Comparison of ENCODE assay signal across 8 cellular contexts in the genomic region with DNA sequence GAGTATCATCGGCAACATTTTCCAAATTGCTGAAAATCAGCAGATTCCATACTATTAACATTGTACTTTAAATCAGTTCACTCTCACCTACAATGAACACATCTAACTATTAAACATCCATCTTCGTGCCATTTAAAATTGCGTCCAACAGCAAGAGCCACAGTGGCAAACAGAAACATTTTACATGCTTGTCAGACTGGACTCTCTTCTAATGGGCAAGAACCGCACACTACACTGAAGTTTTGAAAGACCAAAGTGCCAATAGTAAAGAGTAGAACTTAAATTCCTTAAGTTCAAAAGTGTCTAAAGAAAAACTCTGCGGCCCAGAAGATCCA. TPM values are rescaled to one million over a fixed set of nuclear protein-coding genes. Genes with fewer than 3 reads are reported as not detected.
DNase-seq lines count a peak whose midpoint lies in the region; ATAC-seq and TF ChIP-seq lines count a peak whose summit lies in the region.

No MANE protein-coding gene starts in this region.

- H3K4me1 ChIP-seq in left ventricle myocardium inferior (peaks cover 62% of the 10 kb centered on the region), mucosa of stomach (ENCODE audit: control insufficient read depth, insufficient read depth, low read length) (peaks cover 31% of the 10 kb centered on the region)

- peak overlapping the region; percentile 84 for H3K27ac ChIP-seq in left ventricle myocardium inferior (replicated peaks)

- no peaks in the 10 kb centered on the region for H3K9me3 ChIP-seq in left ventricle myocardium inferior (replicated peaks)
- H3K9me3 ChIP-seq in mucosa of stomach (ENCODE audit: control insufficient read depth, low read length) = no peaks in the 10 kb centered on the region

- peak overlapping the region; percentile 97 for H3K4me3 ChIP-seq in left ventricle myocardium inferior
- H3K4me3 ChIP-seq in mucosa of stomach (ENCODE audit: low read length) = peak overlapping the region; percentile 98

- peak overlapping the region; percentile 94 for H3K27ac Mint-ChIP-seq in chondrocyte (ENCODE audit: unreplicated experiment)

- no peaks in the 10 kb centered on the region for H3K27me3 Mint-ChIP-seq in chondrocyte (ENCODE audit: low read depth)

- H3K9ac ChIP-seq in mucosa of stomach (ENCODE audit: low read length) = peak overlapping the region; percentile 89

- no peak for DNase-seq in left ventricle myocardium inferior
- no peak for DNase-seq in Right ventricle myocardium superior
- DNase-seq in chondrocyte (ENCODE audit: low spot score) = no peak
- no peak for DNase-seq in head of caudate nucleus
- DNase-seq in COLO829 (ENCODE audit: low spot score) = no peak

- H3K36me3 Mint-ChIP-seq in chondrocyte (ENCODE audit: low read depth) = peaks cover 38% of the 10 kb centered on the region

- intact Hi-C loops in left ventricle myocardium inferior (cut with micrococcal nuclease) (no loop called here), Right ventricle myocardium superior (cut with DNase I) (no loop called here), head of caudate nucleus (cut with DNase I) (no loop called here)

- ATAC-seq in Right ventricle myocardium superior (ENCODE audit: poor library complexity) (no peak), GM18520 (IDR thresholded peaks at IDR 0.05; ENCODE audit: unreplicated experiment) (no peak), HG03457 (IDR thresholded peaks at IDR 0.05; ENCODE audit: unreplicated experiment) (no peak)

- H3K4me1 Mint-ChIP-seq in chondrocyte (ENCODE audit: low read depth) = peaks cover 54% of the 10 kb centered on the region

- no peaks in the 10 kb centered on the region for H3K27me3 ChIP-seq in left ventricle myocardium inferior (ENCODE audit: low read depth)
- no peaks in the 10 kb centered on the region for H3K27me3 ChIP-seq in mucosa of stomach (ENCODE audit: control insufficient read depth, insufficient read depth, low read length)

- peak overlapping the region; percentile 96 for H3K4me3 Mint-ChIP-seq in chondrocyte (ENCODE audit: unreplicated experiment)

- H3K36me3 ChIP-seq in left ventricle myocardium inferior (peaks cover 74% of the 10 kb centered on the region), mucosa of stomach (ENCODE audit: control insufficient read depth, insufficient read depth, low read length) (peaks cover 5% of the 10 kb centered on the region)

- TF ChIP-seq CTCF in left ventricle myocardium inferior (IDR thresholded peaks at IDR 0.05; ENCODE audit: borderline replicate concordance) (no peak), chondrocyte (IDR thresholded peaks at IDR 0.05) (no peak)

- no peaks in the 10 kb centered on the region for H3K9me3 Mint-ChIP-seq in chondrocyte (ENCODE audit: low read depth)

RNA-seq across cellular contexts. Expression of a gene that starts 0.7 kb away (rescaled TPM):
- total RNA-seq in left ventricle myocardium inferior (683 TPM), Right ventricle myocardium superior (632 TPM), chondrocyte (794 to 833 TPM (median 819 TPM) in 3 replicates)

RNA-seq across cellular contexts. Expression of a gene that starts 11.9 kb away (rescaled TPM):
- 22.5 TPM for total RNA-seq in left ventricle myocardium inferior
- 21.0 TPM for total RNA-seq in Right ventricle myocardium superior
- total RNA-seq in chondrocyte = 63.6 to 72.4 TPM (median 68.7 TPM) in 3 replicates
